In the genomic region with DNA sequence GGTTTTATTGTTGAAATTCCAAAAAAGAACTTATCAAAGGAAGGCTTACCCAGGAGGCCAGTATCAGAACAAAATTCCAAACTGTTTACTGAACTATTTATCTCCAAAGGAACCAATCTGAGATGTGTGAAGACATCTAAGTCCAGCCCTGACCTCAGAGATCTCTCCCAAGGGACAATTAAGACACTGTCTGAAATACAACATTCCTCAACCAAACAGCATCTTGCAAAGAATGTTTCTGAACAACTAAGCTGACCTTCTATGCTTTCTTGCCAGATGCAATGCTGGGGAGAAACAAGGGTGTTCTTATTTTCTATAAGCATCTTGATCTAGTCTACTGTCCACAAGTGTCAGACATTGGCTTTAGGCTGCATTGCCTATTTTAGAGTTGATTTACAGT, we compare ENCODE assay signal across 1 cellular context.
TF ChIP-seq lines count a peak whose summit lies in the region.

No MANE protein-coding gene starts in this region.

TF ChIP-seq in IMR-90, 13 proteins besides CTCF, POLR2A, EP300 and RAD21 (continued from another document):
- TF ChIP-seq MAZ (IDR thresholded peaks at IDR 0.05; ENCODE audit: borderline replicate concordance, low read depth, low read length) (no peak), SMC3 (IDR thresholded peaks at IDR 0.05; ENCODE audit: low read depth, low read length) (no peak), MXI1 (IDR thresholded peaks at IDR 0.05; ENCODE audit: borderline replicate concordance, low read depth, low read length) (no peak), BHLHE40 (IDR thresholded peaks at IDR 0.05; ENCODE audit: low read depth, low read length) (no peak)
- TF ChIP-seq, protein P1, sequence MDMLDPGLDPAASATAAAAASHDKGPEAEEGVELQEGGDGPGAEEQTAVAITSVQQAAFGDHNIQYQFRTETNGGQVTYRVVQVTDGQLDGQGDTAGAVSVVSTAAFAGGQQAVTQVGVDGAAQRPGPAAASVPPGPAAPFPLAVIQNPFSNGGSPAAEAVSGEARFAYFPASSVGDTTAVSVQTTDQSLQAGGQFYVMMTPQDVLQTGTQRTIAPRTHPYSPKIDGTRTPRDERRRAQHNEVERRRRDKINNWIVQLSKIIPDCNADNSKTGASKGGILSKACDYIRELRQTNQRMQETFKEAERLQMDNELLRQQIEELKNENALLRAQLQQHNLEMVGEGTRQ (IDR thresholded peaks at IDR 0.05; ENCODE audit: low read depth, low read length) = no peak
- TF ChIP-seq, protein P2, sequence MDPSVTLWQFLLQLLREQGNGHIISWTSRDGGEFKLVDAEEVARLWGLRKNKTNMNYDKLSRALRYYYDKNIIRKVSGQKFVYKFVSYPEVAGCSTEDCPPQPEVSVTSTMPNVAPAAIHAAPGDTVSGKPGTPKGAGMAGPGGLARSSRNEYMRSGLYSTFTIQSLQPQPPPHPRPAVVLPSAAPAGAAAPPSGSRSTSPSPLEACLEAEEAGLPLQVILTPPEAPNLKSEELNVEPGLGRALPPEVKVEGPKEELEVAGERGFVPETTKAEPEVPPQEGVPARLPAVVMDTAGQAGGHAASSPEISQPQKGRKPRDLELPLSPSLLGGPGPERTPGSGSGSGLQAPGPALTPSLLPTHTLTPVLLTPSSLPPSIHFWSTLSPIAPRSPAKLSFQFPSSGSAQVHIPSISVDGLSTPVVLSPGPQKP (IDR thresholded peaks at IDR 0.05; ENCODE audit: borderline replicate concordance, low read depth, low read length) = no peak
TF ChIP-seq in IMR-90: peak in this region for 0.
